ENCODE assay signal across 19 cellular contexts in the genomic region with DNA sequence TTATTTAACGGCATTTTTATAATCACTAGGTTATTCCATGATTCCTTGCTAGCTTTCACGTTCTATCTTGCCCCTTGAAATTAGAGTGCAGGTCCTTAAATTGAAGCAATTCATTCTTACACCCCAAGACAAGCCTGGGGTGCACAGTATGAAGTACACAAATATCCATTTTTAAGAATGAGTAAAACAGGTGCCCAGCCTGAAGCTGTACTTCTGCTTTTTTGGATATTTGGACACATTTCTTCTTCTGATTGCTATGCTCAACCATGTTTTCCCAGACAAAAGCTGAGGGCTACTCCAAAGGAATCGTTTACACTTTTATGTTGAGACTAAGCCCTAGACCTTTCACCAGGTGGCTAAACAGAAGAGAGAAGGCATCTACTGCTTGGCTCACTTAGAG.
"Had no signal": no experiment of that assay in that cellular context is flagged by ENCODE, and none has a peak within 500 bp of the region (broad histone marks: within the 10 kb centered on the region; RNA-seq: fewer than 3 reads in every experiment).

No MANE protein-coding gene starts in this region.

- FAIRE-seq: endometrium, islet of Langerhans, urothelium cell line had no signal

- H3K27me3 Mint-ChIP-seq: naive thymus-derived CD8-positive, alpha-beta T cell had no signal

- H3K4me1 ChIP-seq: colonic mucosa, gastroesophageal sphincter, thyroid gland had no signal

- ATAC-seq: gastroesophageal sphincter; heart right ventricle; left lobe of liver; mucosa of descending colon; naive thymus-derived CD8-positive, alpha-beta T cell; stimulated activated effector memory CD8-positive, alpha-beta T cell treated with anti-CD3 and anti-CD28 coated beads, Interleukin-12 subunit alpha, Interleukin-12 subunit beta, amount 100 ng/mL, for 72 hours had no signal

- H3K9me3 ChIP-seq: colonic mucosa, gastroesophageal sphincter, heart right ventricle, mucosa of descending colon, thyroid gland had no signal

- H3K36me3 ChIP-seq: colonic mucosa, gastroesophageal sphincter, heart right ventricle, thyroid gland had no signal

- DNase-seq: activated CD4-positive, CD25-positive, alpha-beta regulatory T cell treated with anti-CD3 and anti-CD28 coated beads, Interleukin-2, amount 50 U/mL, for 72 hours; activated naive CD4-positive, alpha-beta T cell treated with anti-CD3 and anti-CD28 coated beads for 36 hours; activated T-cell treated with anti-CD3 and anti-CD28 coated beads for 4 hours; central memory CD4-positive, alpha-beta T cell; colonic mucosa; heart right ventricle; mucosa of descending colon; naive thymus-derived CD8-positive, alpha-beta T cell; nucleus accumbens; T-helper 9 cell; thyroid gland had no signal

- H3K4me3 ChIP-seq: colonic mucosa, gastroesophageal sphincter, heart right ventricle, mucosa of descending colon, thyroid gland had no signal

- H3K27me3 ChIP-seq: colonic mucosa, thyroid gland had no signal

- H3K27ac ChIP-seq: colonic mucosa, gastroesophageal sphincter, heart right ventricle, thyroid gland had no signal

- H3K27ac Mint-ChIP-seq: activated naive CD4-positive, alpha-beta T cell treated with anti-CD3 and anti-CD28 coated beads for 36 hours; activated T-helper 2 cell treated with anti-CD3 and anti-CD28 coated beads, Interferon-gamma antibody, Interleukin-2, Interleukin-4, amounts not matched to agents 10 μg/mL and 5 μg/mL and 100 μg/mL, durations not matched to agents 14 hours and 24 hours and 36 hours; brain; stimulated activated effector memory CD8-positive, alpha-beta T cell treated with anti-CD3 and anti-CD28 coated beads, Interleukin-12 subunit alpha, Interleukin-12 subunit beta, amount 100 ng/mL, for 72 hours had no signal

- H3K36me3 Mint-ChIP-seq: brain; naive thymus-derived CD8-positive, alpha-beta T cell had no signal

- H3K9me3 Mint-ChIP-seq: activated naive CD4-positive, alpha-beta T cell treated with anti-CD3 and anti-CD28 coated beads for 36 hours; activated T-helper 2 cell treated with anti-CD3 and anti-CD28 coated beads, Interferon-gamma antibody, Interleukin-2, Interleukin-4, amounts not matched to agents 10 μg/mL and 5 μg/mL and 100 μg/mL, durations not matched to agents 14 hours and 24 hours and 36 hours; brain; naive thymus-derived CD8-positive, alpha-beta T cell; stimulated activated effector memory CD8-positive, alpha-beta T cell treated with anti-CD3 and anti-CD28 coated beads, Interleukin-12 subunit alpha, Interleukin-12 subunit beta, amount 100 ng/mL, for 72 hours had no signal

- H3K4me3 Mint-ChIP-seq: activated naive CD4-positive, alpha-beta T cell treated with anti-CD3 and anti-CD28 coated beads for 36 hours; brain; naive thymus-derived CD8-positive, alpha-beta T cell had no signal
